In genomic region chr7:148304456-148304855, GRCh38 we compare ENCODE assay signal across 13 cellular contexts.
DNase-seq lines count a peak whose midpoint lies in the region; ATAC-seq and TF ChIP-seq lines count a peak whose summit lies in the region.
"Had no signal": no experiment of that assay in that cellular context is flagged by ENCODE, and none has a peak within 500 bp of the region (broad histone marks: within the 10 kb centered on the region; RNA-seq: fewer than 3 reads in every experiment).

No MANE protein-coding gene starts in this region.

- H3K79me2 ChIP-seq in smooth muscle cell (ENCODE audit: low read depth): no peaks in the 10 kb centered on the region

- no peaks in the 10 kb centered on the region for H3K27me3 Mint-ChIP-seq in IgD-negative memory B cell

- H3K4me1 ChIP-seq in colonic mucosa (no peaks in the 10 kb centered on the region), suprapubic skin (peaks cover 18% of the 10 kb centered on the region), smooth muscle cell (ENCODE audit: low read depth) (peaks cover 7% of the 10 kb centered on the region)

- intact Hi-C loops in colonic mucosa (cut with DNase I): no loop called here

- ATAC-seq in GM21447 (IDR thresholded peaks at IDR 0.05; ENCODE audit: unreplicated experiment): peak; percentile 62
- ATAC-seq: activated T-cell treated with anti-CD3 and anti-CD28 coated beads, Interleukin-2, amount 50 U/mL, for 4 hours had no signal

- no peak for TF ChIP-seq EP300 in suprapubic skin (IDR thresholded peaks at IDR 0.05)

- H3K4me3 ChIP-seq in GM12864 (ENCODE audit: low read depth, low read length) (no peak overlapping the region), colonic mucosa (no peak overlapping the region), suprapubic skin (no peak overlapping the region), smooth muscle cell (no peak overlapping the region)
- H3K4me3 ChIP-seq: skin epidermis had no signal

- H3K36me3 Mint-ChIP-seq in IgD-negative memory B cell: peaks cover 2% of the 10 kb centered on the region

- no peak for TF ChIP-seq POLR2A in suprapubic skin (IDR thresholded peaks at IDR 0.05)

- no peaks in the 10 kb centered on the region for H3K27me3 ChIP-seq in colonic mucosa
- no peaks in the 10 kb centered on the region for H3K27me3 ChIP-seq in suprapubic skin
- H3K27me3 ChIP-seq in smooth muscle cell (ENCODE audit: low read depth): no peaks in the 10 kb centered on the region

- no peaks in the 10 kb centered on the region for H4K20me1 ChIP-seq in smooth muscle cell (ENCODE audit: low read depth)

- H3K9ac ChIP-seq in colonic mucosa (ENCODE audit: low read depth in 2 of 2, low read length in 2 of 2) (no peak overlapping the region), smooth muscle cell (ENCODE audit: low read depth) (no peak overlapping the region)

- peak overlapping the region; percentile 66 to 93 (median 84) for H3K4me3 Mint-ChIP-seq in IgD-negative memory B cell

- H3K9me3 Mint-ChIP-seq in IgD-negative memory B cell: peaks cover 4 to 14% (median 5%) of the 10 kb centered on the region in 3 donors

- H3K9me3 ChIP-seq in colonic mucosa: no peaks in the 10 kb centered on the region
- H3K9me3 ChIP-seq in suprapubic skin: no peaks in the 10 kb centered on the region
- H3K9me3 ChIP-seq in smooth muscle cell (replicated peaks; ENCODE audit: low read depth): no peaks in the 10 kb centered on the region

- peak overlapping the region; percentile 72 to 98 (median 87) for H3K27ac Mint-ChIP-seq in IgD-negative memory B cell

- peaks cover 50 to 57% (median 57%) of the 10 kb centered on the region in 3 donors for H3K4me1 Mint-ChIP-seq in IgD-negative memory B cell

- H3K36me3 ChIP-seq in colonic mucosa (no peaks in the 10 kb centered on the region), suprapubic skin (no peaks in the 10 kb centered on the region), smooth muscle cell (ENCODE audit: low read depth) (no peaks in the 10 kb centered on the region)

- TF ChIP-seq CTCF in GM12864 (IDR thresholded peaks at IDR 0.05; ENCODE audit: low read depth, low read length, missing control alignments) (no peak), colonic mucosa (IDR thresholded peaks at IDR 0.05) (no peak), suprapubic skin (IDR thresholded peaks at IDR 0.05) (no peak), smooth muscle cell (IDR thresholded peaks at IDR 0.05; ENCODE audit: borderline replicate concordance, insufficient read depth, poor library complexity, severe bottlenecking) (no peak)

- no peak overlapping the region for H3K4me2 ChIP-seq in smooth muscle cell

- DNase-seq in GM12864 (ENCODE audit: low read depth) (peak; percentile 60), colonic mucosa (no peak), retina (no peak), suprapubic skin (ENCODE audit: low spot score in 2 of 2) (no peak), smooth muscle cell (lab: John Stamatoyannopoulos, UW; ENCODE audit: unreplicated experiment) (no peak), T-helper 1 cell (no peak)
- DNase-seq: activated T-cell treated with anti-CD3 and anti-CD28 coated beads, Interleukin-2, amount 50 U/mL, for 4 hours; glutamatergic neuron; stimulated activated naive CD4-positive, alpha-beta T cell treated with Interleukin-2 at 50 U/mL for 16 hours; T1000 had no signal

- peak overlapping the region; percentile 17 for H3K27ac ChIP-seq in colonic mucosa
- no peak overlapping the region for H3K27ac ChIP-seq in suprapubic skin
- no peak overlapping the region for H3K27ac ChIP-seq in smooth muscle cell (ENCODE audit: low read depth)

- 14% methylated on average over 1 of the region's 1 CpG for WGBS in suprapubic skin
- 80% methylated on average over 1 of the region's 1 CpG for WGBS in smooth muscle cell (ENCODE audit: low lambda C conversion rate)

- no peak overlapping the region for H2AFZ ChIP-seq in smooth muscle cell (ENCODE audit: low read depth)

- H3F3A ChIP-seq in smooth muscle cell (ENCODE audit: low read depth): no peaks in the 10 kb centered on the region
